In genomic region chr14:71753126-71753830, GRCh38 we compare ENCODE assay signal across 8 cellular contexts.
DNase-seq lines count a peak whose midpoint lies in the region; ATAC-seq and TF ChIP-seq lines count a peak whose summit lies in the region.

No MANE protein-coding gene starts in this region.

- H3K4me3 Mint-ChIP-seq in immature natural killer cell: no peak overlapping the region

- H3K4me3 ChIP-seq in A673 (ENCODE audit: low read depth, low read length, poor library complexity, severe bottlenecking): peak overlapping the region; percentile 18

- DNase-seq in A673 (ENCODE audit: low spot score) (peak; percentile 97), GM19240 (ENCODE audit: insufficient read length, low spot score) (peak; percentile 53), NCI-H2171 (lab: John Stamatoyannopoulos, UW) (peak; percentile 99), T47D (ENCODE audit: low read depth in 1 of 2, low spot score in 1 of 2) (peak; percentile 71 to 85), immature natural killer cell (peak; percentile 53 to 56 (median 54))
- peak; percentile 40 to 58 for DNase-seq in stimulated activated CD4-positive, alpha-beta T cell treated with anti-CD3 and anti-CD28 coated beads, Interleukin-12 subunit alpha, Interleukin-12 subunit beta, amount 100 ng/mL, for 24 hours (ENCODE audit: low read depth in 2 of 2)

- H3K27me3 Mint-ChIP-seq in immature natural killer cell (ENCODE audit: low read depth in 3 of 3): peaks cover 2 to 4% (median 3%) of the 10 kb centered on the region in 3 donors

- in situ Hi-C loops in T47D (cut with HindIII; ENCODE audit: low pct_unique_long_range_greater_than_20kb, low sequenced_read_pairs): no loop called here

- H3K27ac ChIP-seq in A673 (ENCODE audit: low read depth, low read length, poor library complexity, severe bottlenecking) (peak overlapping the region; percentile 2), VCaP (peak overlapping the region; percentile 27; the same call in 1 of the 2 replicates)

- no peaks in the 10 kb centered on the region for H3K27me3 ChIP-seq in A673 (replicated peaks; ENCODE audit: insufficient read depth, low read depth, low read length, poor library complexity)

- peaks cover 0 to 6% of the 10 kb centered on the region in 2 donors for H3K4me1 Mint-ChIP-seq in immature natural killer cell

- BruUV-seq in A673 (replicated peaks; lab: Mats Ljungman, UMichigan): no TSS peak

- H3K27ac Mint-ChIP-seq in immature natural killer cell: no peak overlapping the region

- POLR2A ChIA-PET in A673 (lab: Charles Lee; ENCODE audit: low non-redundant PET): no interaction called here

- peak; percentile 98 for TF ChIP-seq CTCF in A673 (conservative IDR thresholded peaks at IDR 0.05; ENCODE audit: low read depth, low read length)
- peak; percentile 92 for TF ChIP-seq CTCF in VCaP (conservative IDR thresholded peaks at IDR 0.05)

- H3K9me3 Mint-ChIP-seq in immature natural killer cell: peaks cover 0 to 3% (median 0%) of the 10 kb centered on the region in 6 donors

- no peak for ATAC-seq in HG03342 (IDR thresholded peaks at IDR 0.05; ENCODE audit: unreplicated experiment)

- H3K36me3 ChIP-seq in A673 (ENCODE audit: insufficient read depth, low read length, poor library complexity, severe bottlenecking): no peaks in the 10 kb centered on the region

- peaks cover 3% of the 10 kb centered on the region for H3K9me3 ChIP-seq in A673 (ENCODE audit: low read depth, low read length, poor library complexity, severe bottlenecking)

- CTCF ChIA-PET in A673 (lab: Charles Lee): interaction anchor here (0.6 to 1.8 kb wide), 17 partner anchors 11 to 650 kb away, joined by 3 to 16 read pairs (median 4); no protein-coding TSS in a partner anchor

- H3K4me1 ChIP-seq in A673 (ENCODE audit: insufficient read depth, low read length, poor library complexity, severe bottlenecking): peaks cover 3% of the 10 kb centered on the region

- intact Hi-C loops in A673 (cut with micrococcal nuclease; ENCODE audit: unreplicated experiment): loop anchor here (1.0 to 10.0 kb wide), 7 partner anchors 32 to 768 kb away; partner anchors contain the start of gene SIPA1L1

- no peaks in the 10 kb centered on the region for H3K36me3 Mint-ChIP-seq in immature natural killer cell

Comparison
In these comparisons a context has a peak if more than half of its experiments do, and no peak if none do; other contexts are left out.
1. DNase-seq: peak in every context shown above with its lines; median percentile 99 in NCI-H2171; 97 in A673; 78 in T47D; 54 in immature natural killer cell; 53 in GM19240; 49 in stimulated activated CD4-positive, alpha-beta T cell treated with anti-CD3 and anti-CD28 coated beads, Interleukin-12 subunit alpha, Interleukin-12 subunit beta, amount 100 ng/mL, for 24 hours.